17 cellular contexts compared by ENCODE assay signal in genomic region chr1:54585181-54586066, GRCh38. TPM values are rescaled to one million over a fixed set of nuclear protein-coding genes. Genes with fewer than 3 reads are reported as not detected.
"Had no signal": no experiment of that assay in that cellular context is flagged by ENCODE, and none has a peak within 500 bp of the region (broad histone marks: within the 10 kb centered on the region; RNA-seq: fewer than 3 reads in every experiment).

No MANE protein-coding gene starts in this region.

- H3K79me2 ChIP-seq: parathyroid adenoma had no signal

- H2AFZ ChIP-seq: parathyroid adenoma had no signal

- H3K9me3 ChIP-seq: body of pancreas, mucosa of descending colon, upper lobe of left lung had no signal

- H3K36me3 Mint-ChIP-seq: immature natural killer cell had no signal

- H3K27ac ChIP-seq: body of pancreas, parathyroid adenoma, upper lobe of left lung had no signal

- ATAC-seq: body of pancreas, esophagus mucosa, mucosa of descending colon, T-helper 17 cell had no signal

- H3K27me3 ChIP-seq: body of pancreas, dorsolateral prefrontal cortex, upper lobe of left lung had no signal

- H3K9ac ChIP-seq: parathyroid adenoma had no signal

- H3K4me3 ChIP-seq: body of pancreas, dorsolateral prefrontal cortex, mucosa of descending colon, upper lobe of left lung had no signal

- FAIRE-seq: endometrium, TTC549 had no signal

- DNase-seq: activated CD4-positive, alpha-beta T cell treated with anti-CD3 and anti-CD28 coated beads, Interleukin-2, amount 50 U/mL, for 1 hour; activated CD4-positive, CD25-positive, alpha-beta regulatory T cell; activated naive CD4-positive, alpha-beta T cell treated with anti-CD3 and anti-CD28 coated beads, Interleukin-2, amount 50 U/mL, for 16 hours; amniotic stem cell; body of pancreas; dorsolateral prefrontal cortex; immature natural killer cell; mammary epithelial cell; mucosa of descending colon; stimulated activated CD4-positive, alpha-beta T cell treated with anti-CD3 and anti-CD28 coated beads, Interleukin-2, amount 100 ng/mL, for 24 hours; stimulated activated naive CD4-positive, alpha-beta T cell treated with Interleukin-2 at 50 U/mL for 16 hours; T-helper 17 cell; upper lobe of left lung had no signal

- H3K27ac Mint-ChIP-seq: immature natural killer cell, T-helper 17 cell had no signal

- H3K4me3 Mint-ChIP-seq: immature natural killer cell, T-helper 17 cell had no signal

- H3K27me3 Mint-ChIP-seq: T-helper 17 cell had no signal

- H3K9me3 Mint-ChIP-seq: immature natural killer cell had no signal

- H3K36me3 ChIP-seq: upper lobe of left lung had no signal

RNA-seq across cellular contexts. Expression of gene FAM151A, which starts 37.9 kb away (rescaled TPM):
- total RNA-seq: body of pancreas, dorsolateral prefrontal cortex, esophagus mucosa, T-helper 17 cell, upper lobe of left lung had no signal
